20 cellular contexts compared by ENCODE assay signal in genomic region chr22:30902496-30903357, GRCh38.
DNase-seq lines count a peak whose midpoint lies in the region; ATAC-seq, FAIRE-seq and TF ChIP-seq lines count a peak whose summit lies in the region.
"Had no signal": no experiment of that assay in that cellular context is flagged by ENCODE, and none has a peak within 500 bp of the region (broad histone marks: within the 10 kb centered on the region; RNA-seq: fewer than 3 reads in every experiment).

No MANE protein-coding gene starts in this region.

- H3K4me1 ChIP-seq in PC-9 (replicated peaks; ENCODE audit: insufficient read depth): no peaks in the 10 kb centered on the region
- H3K4me1 ChIP-seq: Caco-2, esophagus muscularis mucosa had no signal

- peaks cover 20 to 60% (median 45%) of the 10 kb centered on the region in 3 donors for H3K36me3 Mint-ChIP-seq in naive thymus-derived CD8-positive, alpha-beta T cell

- ATAC-seq in naive thymus-derived CD8-positive, alpha-beta T cell: no peak
- ATAC-seq: activated CD4-positive, alpha-beta T cell treated with anti-CD3 and anti-CD28 coated beads for 36 hours; right cardiac atrium had no signal

- H3K4me1 Mint-ChIP-seq in naive thymus-derived CD8-positive, alpha-beta T cell: peaks cover 5 to 9% (median 6%) of the 10 kb centered on the region in 4 donors
- H3K4me1 Mint-ChIP-seq: immature natural killer cell had no signal

- H3K27me3 Mint-ChIP-seq in naive thymus-derived CD8-positive, alpha-beta T cell: no peaks in the 10 kb centered on the region
- H3K27me3 Mint-ChIP-seq: activated CD4-positive, alpha-beta T cell treated with anti-CD3 and anti-CD28 coated beads for 36 hours; central memory CD8-positive, alpha-beta T cell had no signal

- no peaks in the 10 kb centered on the region for H3F3A ChIP-seq in PC-9 (ENCODE audit: insufficient read depth, low read depth)

- no peaks in the 10 kb centered on the region; the same call in 1 of the 2 replicates for H3K9me3 ChIP-seq in PC-9 (ENCODE audit: insufficient read depth, low read depth)
- H3K9me3 ChIP-seq: Caco-2 had no signal

- POLR2A ChIA-PET in naive thymus-derived CD8-positive, alpha-beta T cell (lab: Charles Lee): no interaction called here
- POLR2A ChIA-PET in PC-9 (lab: Charles Lee; ENCODE audit: unreplicated experiment): no interaction called here

- H3K27me3 ChIP-seq in GM06990 (replicated peaks; ENCODE audit: control insufficient read depth, insufficient read depth, low read length) (no peaks in the 10 kb centered on the region), bronchial epithelial cell (ENCODE audit: control insufficient read depth, insufficient read depth, low read length) (no peaks in the 10 kb centered on the region), PC-9 (ENCODE audit: insufficient read depth, low read depth) (no peaks in the 10 kb centered on the region)
- H3K27me3 ChIP-seq: esophagus muscularis mucosa had no signal

- intact Hi-C loops in PC-9 (cut with micrococcal nuclease; ENCODE audit: unreplicated experiment): no loop called here

- H3K79me2 ChIP-seq in PC-9 (ENCODE audit: low read depth): no peaks in the 10 kb centered on the region

- H3K4me3 Mint-ChIP-seq in naive thymus-derived CD8-positive, alpha-beta T cell: peak overlapping the region in 2 of 10 donors; percentile 3 to 25
- H3K4me3 Mint-ChIP-seq: activated CD4-positive, alpha-beta T cell treated with anti-CD3 and anti-CD28 coated beads for 36 hours; central memory CD8-positive, alpha-beta T cell; immature natural killer cell had no signal

- DNase-seq in GM06990 (ENCODE audit: extremely low read depth, insufficient read length): no peak
- DNase-seq in GM20000 (ENCODE audit: low spot score): peak; percentile 65
- DNase-seq in bronchial epithelial cell (ENCODE audit: low read depth): no peak
- DNase-seq in naive thymus-derived CD8-positive, alpha-beta T cell: no peak
- DNase-seq in mesenteric fat pad (ENCODE audit: low spot score): no peak
- DNase-seq in activated gamma-delta T cell (lab: John Stamatoyannopoulos, UW): no peak
- no peak for DNase-seq in PC-9
- DNase-seq: activated CD4-positive, alpha-beta T cell treated with anti-CD3 and anti-CD28 coated beads for 36 hours; activated gamma-delta T cell treated with Interleukin-2 at 50 U/mL for 16 hours; Caco-2; HCEC 1CT; immature natural killer cell; IMR-90; NCI-H2029 treated with DMSO at 0.1 percent for 48 hours; NCI-H510A; NK-92 treated with Interleukin-12 subunit alpha and Interleukin-12 subunit beta, amount 100 ng/mL, for 24 hours; right cardiac atrium had no signal

- FAIRE-seq in bronchial epithelial cell (lab: Jason Lieb, UNC): peak; percentile 36
- FAIRE-seq: TTC549 had no signal

- no peaks in the 10 kb centered on the region for H3K9me2 ChIP-seq in PC-9 (ENCODE audit: insufficient read depth)

- H3K9me3 Mint-ChIP-seq in naive thymus-derived CD8-positive, alpha-beta T cell: peaks cover 0 to 18% (median 3%) of the 10 kb centered on the region in 9 donors
- H3K9me3 Mint-ChIP-seq: central memory CD8-positive, alpha-beta T cell had no signal

- H3K4me2 ChIP-seq in PC-9: no peak overlapping the region

- no peaks in the 10 kb centered on the region for H3K36me3 ChIP-seq in GM06990 (ENCODE audit: control insufficient read depth, insufficient read depth, low read length)
- H3K36me3 ChIP-seq in bronchial epithelial cell (ENCODE audit: control insufficient read depth, insufficient read depth, low read length): no peaks in the 10 kb centered on the region
- H3K36me3 ChIP-seq in PC-9 (ENCODE audit: low read depth): 0 out of 2 replicates have a peak, but pooled peaks cover 6% of the 10 kb centered on the region

- H3K27ac Mint-ChIP-seq in naive thymus-derived CD8-positive, alpha-beta T cell: peak overlapping the region in 6 of 10 donors; percentile 7 to 75 (median 65)
- H3K27ac Mint-ChIP-seq: activated CD4-positive, alpha-beta T cell treated with anti-CD3 and anti-CD28 coated beads for 36 hours had no signal

- no peak overlapping the region for H3K27ac ChIP-seq in PC-9
- H3K27ac ChIP-seq: esophagus muscularis mucosa had no signal

- no peak overlapping the region for H2AFZ ChIP-seq in PC-9

- H3K4me3 ChIP-seq in GM06990 (replicated peaks; ENCODE audit: low read depth, low read length) (peak overlapping the region; percentile 18), bronchial epithelial cell (ENCODE audit: low read depth, low read length) (no peak overlapping the region), PC-9 (no peak overlapping the region)
- H3K4me3 ChIP-seq: esophagus muscularis mucosa had no signal

- TF ChIP-seq CTCF in GM06990 (IDR thresholded peaks at IDR 0.05; ENCODE audit: insufficient read depth, low read length, poor library complexity, severe bottlenecking) (no peak), GM20000 (IDR thresholded peaks at IDR 0.05; ENCODE audit: extremely low read depth, missing control alignments) (no peak), bronchial epithelial cell (IDR thresholded peaks at IDR 0.05; ENCODE audit: insufficient read depth, low read length, severe bottlenecking) (no peak), PC-9 (conservative IDR thresholded peaks at IDR 0.05) (no peak)

- no peaks in the 10 kb centered on the region for H4K20me1 ChIP-seq in PC-9 (ENCODE audit: insufficient read depth)

- BruUV-seq in PC-9 (replicated peaks; lab: Mats Ljungman, UMichigan): no TSS peak

- CTCF ChIA-PET in PC-9 (lab: Charles Lee): interaction anchor here (0.6 kb wide), 1 partner anchor 130 kb away, joined by 7 read pairs; no protein-coding TSS in a partner anchor
